ENCODE assay signal across 1 cellular context in the genomic region with DNA sequence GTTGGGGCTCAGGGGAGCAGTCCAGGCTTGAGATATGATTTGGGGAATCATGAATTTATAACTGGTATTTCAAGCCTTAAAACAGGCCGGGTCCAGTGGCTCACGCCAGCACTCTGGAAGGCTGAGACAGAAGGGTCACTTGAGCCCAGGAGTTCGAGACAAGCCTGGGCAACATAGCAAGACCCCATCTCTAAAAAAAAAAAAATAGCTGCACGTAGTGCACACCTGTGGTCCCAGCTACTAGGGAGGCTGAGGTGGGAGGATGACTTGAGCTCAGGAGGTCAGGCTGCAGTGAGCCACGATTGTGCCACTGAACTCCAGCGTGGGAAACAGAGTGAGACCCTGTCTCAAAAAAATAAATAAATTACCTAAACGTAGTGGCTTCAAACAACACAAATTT.
TF ChIP-seq lines count a peak whose summit lies in the region.

No MANE protein-coding gene starts in this region.

TF ChIP-seq in HCT116, 20 proteins besides CTCF, POLR2A, EP300 and RAD21 (continued from another document):
- TF ChIP-seq, protein P1, sequence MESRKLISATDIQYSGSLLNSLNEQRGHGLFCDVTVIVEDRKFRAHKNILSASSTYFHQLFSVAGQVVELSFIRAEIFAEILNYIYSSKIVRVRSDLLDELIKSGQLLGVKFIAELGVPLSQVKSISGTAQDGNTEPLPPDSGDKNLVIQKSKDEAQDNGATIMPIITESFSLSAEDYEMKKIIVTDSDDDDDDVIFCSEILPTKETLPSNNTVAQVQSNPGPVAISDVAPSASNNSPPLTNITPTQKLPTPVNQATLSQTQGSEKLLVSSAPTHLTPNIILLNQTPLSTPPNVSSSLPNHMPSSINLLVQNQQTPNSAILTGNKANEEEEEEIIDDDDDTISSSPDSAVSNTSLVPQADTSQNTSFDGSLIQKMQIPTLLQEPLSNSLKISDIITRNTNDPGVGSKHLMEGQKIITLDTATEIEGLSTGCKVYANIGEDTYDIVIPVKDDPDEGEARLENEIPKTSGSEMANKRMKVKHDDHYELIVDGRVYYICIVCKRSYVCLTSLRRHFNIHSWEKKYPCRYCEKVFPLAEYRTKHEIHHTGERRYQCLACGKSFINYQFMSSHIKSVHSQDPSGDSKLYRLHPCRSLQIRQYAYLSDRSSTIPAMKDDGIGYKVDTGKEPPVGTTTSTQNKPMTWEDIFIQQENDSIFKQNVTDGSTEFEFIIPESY (IDR thresholded peaks at IDR 0.05; ENCODE audit: extremely low read depth, insufficient replicate concordance, low read length), result no peak
- TF ChIP-seq, protein P2, sequence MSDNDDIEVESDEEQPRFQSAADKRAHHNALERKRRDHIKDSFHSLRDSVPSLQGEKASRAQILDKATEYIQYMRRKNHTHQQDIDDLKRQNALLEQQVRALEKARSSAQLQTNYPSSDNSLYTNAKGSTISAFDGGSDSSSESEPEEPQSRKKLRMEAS (IDR thresholded peaks at IDR 0.05), result no peak
- TF ChIP-seq EGR1 (IDR thresholded peaks at IDR 0.05; ENCODE audit: low read depth) (no peak), SP1 (IDR thresholded peaks at IDR 0.05; ENCODE audit: low read depth) (no peak), ZNF274 (IDR thresholded peaks at IDR 0.05; ENCODE audit: low read depth, low read length) (no peak), FOSL1 (IDR thresholded peaks at IDR 0.05; ENCODE audit: low read depth) (no peak)
- TF ChIP-seq, protein P3, sequence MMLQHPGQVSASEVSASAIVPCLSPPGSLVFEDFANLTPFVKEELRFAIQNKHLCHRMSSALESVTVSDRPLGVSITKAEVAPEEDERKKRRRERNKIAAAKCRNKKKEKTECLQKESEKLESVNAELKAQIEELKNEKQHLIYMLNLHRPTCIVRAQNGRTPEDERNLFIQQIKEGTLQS (IDR thresholded peaks at IDR 0.05), result no peak
